11 cellular contexts compared by ENCODE assay signal in genomic region chr5:67720162-67720772, GRCh38.
"Had no signal": no experiment of that assay in that cellular context is flagged by ENCODE, and none has a peak within 500 bp of the region (broad histone marks: within the 10 kb centered on the region; RNA-seq: fewer than 3 reads in every experiment).

No MANE protein-coding gene starts in this region.

- H3K9me3 ChIP-seq: HAP-1 had no signal

- FAIRE-seq: H1, H54 had no signal

- H3K4me3 Mint-ChIP-seq: GM23338, H9, HFFc6 had no signal

- H3K27ac ChIP-seq: GM23248 had no signal

- H3K4me1 Mint-ChIP-seq: GM23338, H9 had no signal

- DNase-seq: GM23248, GOT3, H7, H9, HCEC 1CT, HFFc6 had no signal

- H3K27ac Mint-ChIP-seq: GM23338, H9, HFFc6 had no signal

- ATAC-seq: GM23338, HCT116 had no signal

- H2AFZ ChIP-seq: GM23248, GM23338 had no signal

- H3K36me3 ChIP-seq: HAP-1 had no signal

- H3K4me2 ChIP-seq: GM23338 had no signal

- H3K4me1 ChIP-seq: HAP-1 had no signal

- H3K9ac ChIP-seq: GM23248 had no signal

- H3K4me3 ChIP-seq: GM23248, GM23338, HAP-1 had no signal

- H3K9me3 Mint-ChIP-seq: GM23338, H9 had no signal
